ENCODE assay signal across 19 cellular contexts in genomic region chr19:52214241-52214640, GRCh38.
"Had no signal": no experiment of that assay in that cellular context is flagged by ENCODE, and none has a peak within 500 bp of the region (broad histone marks: within the 10 kb centered on the region; RNA-seq: fewer than 3 reads in every experiment).

No MANE protein-coding gene starts in this region.

- DNase-seq: activated CD4-positive, alpha-beta T cell treated with anti-CD3 and anti-CD28 coated beads for 48 hours; activated CD4-positive, alpha-beta T cell treated with anti-CD3 and anti-CD28 coated beads, Interleukin-2, amount 50 U/mL, for 4 hours; activated CD4-positive, CD25-positive, alpha-beta regulatory T cell treated with anti-CD3 and anti-CD28 coated beads, Interleukin-2, amount 50 U/mL, for 72 hours; activated CD8-positive, alpha-beta T cell treated with anti-CD3 and anti-CD28 coated beads, Interleukin-2, amount 10 ng/mL, durations not matched to agents 7 days and 5 days; activated naive CD4-positive, alpha-beta T cell; activated T-cell treated with anti-CD3 and anti-CD28 coated beads, Interleukin-2, amount 50 U/mL, for 4 hours; body of pancreas; central memory CD4-positive, alpha-beta T cell; NCI-H1105 treated with DMSO at 0.1 percent for 48 hours; NCI-H1436 treated with DMSO at 0.1 percent for 48 hours; NCI-H187; NCI-H2081; NCI-H510A treated with DMSO at 0.1 percent for 48 hours; SIG-M5; T-helper 17 cell; T-helper 9 cell had no signal

- H3K27ac ChIP-seq: body of pancreas had no signal

- H3K4me3 Mint-ChIP-seq: activated CD8-positive, alpha-beta T cell treated with anti-CD3 and anti-CD28 coated beads, Interleukin-2, amount 10 ng/mL, durations not matched to agents 7 days and 5 days; activated naive CD4-positive, alpha-beta T cell treated with anti-CD3 and anti-CD28 coated beads, Interleukin-2, amount 50 U/mL, for 24 hours; activated T-cell treated with anti-CD3 and anti-CD28 coated beads, Interleukin-2, amount 50 U/mL, for 4 hours; activated T-helper 17 cell treated with anti-CD3 and anti-CD28 coated beads, Interleukin-2, amount 50 U/mL, for 72 hours; T-helper 17 cell; WTC11 had no signal

- H3K27ac Mint-ChIP-seq: activated naive CD4-positive, alpha-beta T cell treated with anti-CD3 and anti-CD28 coated beads, Interleukin-2, amount 50 U/mL, for 24 hours; activated T-helper 17 cell treated with anti-CD3 and anti-CD28 coated beads, Interleukin-2, amount 50 U/mL, for 72 hours; T-helper 17 cell; WTC11 had no signal

- H3K4me3 ChIP-seq: body of pancreas had no signal

- H3K27me3 Mint-ChIP-seq: activated naive CD4-positive, alpha-beta T cell treated with anti-CD3 and anti-CD28 coated beads, Interleukin-2, amount 50 U/mL, for 24 hours; activated T-helper 17 cell treated with anti-CD3 and anti-CD28 coated beads, Interleukin-2, amount 50 U/mL, for 72 hours; T-helper 17 cell had no signal

- H3K9me3 ChIP-seq: body of pancreas had no signal

- H3K4me1 ChIP-seq: body of pancreas had no signal

- H3K9me3 Mint-ChIP-seq: activated naive CD4-positive, alpha-beta T cell treated with anti-CD3 and anti-CD28 coated beads, Interleukin-2, amount 50 U/mL, for 24 hours; activated T-cell treated with anti-CD3 and anti-CD28 coated beads, Interleukin-2, amount 50 U/mL, for 4 hours; activated T-helper 17 cell treated with anti-CD3 and anti-CD28 coated beads, Interleukin-2, amount 50 U/mL, for 72 hours; WTC11 had no signal

- H3K27me3 ChIP-seq: body of pancreas had no signal

- H3K4me1 Mint-ChIP-seq: WTC11 had no signal

- ATAC-seq: activated CD8-positive, alpha-beta T cell treated with anti-CD3 and anti-CD28 coated beads, Interleukin-2, amount 10 ng/mL, durations not matched to agents 7 days and 5 days; activated T-cell treated with anti-CD3 and anti-CD28 coated beads, Interleukin-2, amount 50 U/mL, for 4 hours; activated T-helper 17 cell treated with anti-CD3 and anti-CD28 coated beads, Interleukin-2, amount 50 U/mL, for 72 hours; body of pancreas; T-helper 17 cell; WTC11 had no signal
